1 cellular context compared by ENCODE assay signal in genomic region chr4:112297495-112297894, GRCh38.
TF ChIP-seq lines count a peak whose summit lies in the region.

No MANE protein-coding gene starts in this region.

TF ChIP-seq in IMR-90, 13 proteins besides CTCF, POLR2A, EP300 and RAD21:
- no peak for TF ChIP-seq CEBPB (IDR thresholded peaks at IDR 0.05; ENCODE audit: low read depth, low read length)
- TF ChIP-seq MAFK (IDR thresholded peaks at IDR 0.05; ENCODE audit: low read depth, low read length): no peak
- TF ChIP-seq MXI1 (IDR thresholded peaks at IDR 0.05; ENCODE audit: borderline replicate concordance, low read depth, low read length): no peak
- no peak for TF ChIP-seq SMC3 (IDR thresholded peaks at IDR 0.05; ENCODE audit: low read depth, low read length)
- TF ChIP-seq NFE2L2 (IDR thresholded peaks at IDR 0.05; ENCODE audit: low read depth, low read length): no peak
- TF ChIP-seq RFX5 (IDR thresholded peaks at IDR 0.05; ENCODE audit: low read depth, low read length): no peak
- TF ChIP-seq, protein P1, sequence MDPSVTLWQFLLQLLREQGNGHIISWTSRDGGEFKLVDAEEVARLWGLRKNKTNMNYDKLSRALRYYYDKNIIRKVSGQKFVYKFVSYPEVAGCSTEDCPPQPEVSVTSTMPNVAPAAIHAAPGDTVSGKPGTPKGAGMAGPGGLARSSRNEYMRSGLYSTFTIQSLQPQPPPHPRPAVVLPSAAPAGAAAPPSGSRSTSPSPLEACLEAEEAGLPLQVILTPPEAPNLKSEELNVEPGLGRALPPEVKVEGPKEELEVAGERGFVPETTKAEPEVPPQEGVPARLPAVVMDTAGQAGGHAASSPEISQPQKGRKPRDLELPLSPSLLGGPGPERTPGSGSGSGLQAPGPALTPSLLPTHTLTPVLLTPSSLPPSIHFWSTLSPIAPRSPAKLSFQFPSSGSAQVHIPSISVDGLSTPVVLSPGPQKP (IDR thresholded peaks at IDR 0.05; ENCODE audit: borderline replicate concordance, low read depth, low read length): no peak
- no peak for TF ChIP-seq MAZ (IDR thresholded peaks at IDR 0.05; ENCODE audit: borderline replicate concordance, low read depth, low read length)
- TF ChIP-seq CHD1 (IDR thresholded peaks at IDR 0.05; ENCODE audit: low read depth, low read length): no peak
- TF ChIP-seq RCOR1 (IDR thresholded peaks at IDR 0.05; ENCODE audit: insufficient replicate concordance, low read length): no peak
- TF ChIP-seq FOS (IDR thresholded peaks at IDR 0.05; ENCODE audit: low read depth, low read length): no peak
TF ChIP-seq in IMR-90: peak in this region for 0.
